In genomic region chr1:119376594-119376993, GRCh38 we compare ENCODE assay signal across 9 cellular contexts. TPM values are rescaled to one million over a fixed set of nuclear protein-coding genes. Genes with fewer than 3 reads are reported as not detected.
"Had no signal": no experiment of that assay in that cellular context is flagged by ENCODE, and none has a peak within 500 bp of the region (broad histone marks: within the 10 kb centered on the region; RNA-seq: fewer than 3 reads in every experiment).

No MANE protein-coding gene starts in this region.

- DNase-seq: IMR-90, KBM-7, KG1 had no signal

- H3K4me3 ChIP-seq: K562 had no signal

- H3K27ac ChIP-seq: HL-60 had no signal

- ATAC-seq: K562 had no signal

- FAIRE-seq: HTR-8/SVneo, K562 had no signal

RNA-seq across cellular contexts. Expression of gene HAO2, which starts 8.0 kb away (rescaled TPM):
- total RNA-seq: HT-29, HT1080, IMR-90, K562 had no signal
- polyA plus RNA-seq: IgD-negative memory B cell, IMR-90, K562 had no signal

RNA-seq across cellular contexts. Expression of gene HSD3B2, which starts 38.4 kb away (rescaled TPM):
- total RNA-seq: HT-29, HT1080, IMR-90 had no signal
- polyA plus RNA-seq: IgD-negative memory B cell, IMR-90, K562 had no signal
